In genomic region chr12:94879542-94879941, GRCh38 we compare ENCODE assay signal across 1 cellular context.
TF ChIP-seq lines count a peak whose summit lies in the region.

No MANE protein-coding gene starts in this region.

TF ChIP-seq in SK-N-SH, 30 proteins besides CTCF, POLR2A, EP300 and RAD21:
- TF ChIP-seq REST (IDR thresholded peaks at IDR 0.05; ENCODE audit: low read depth, low read length) (peak; percentile 93), PBX3 (IDR thresholded peaks at IDR 0.05) (no peak)
